In the genomic region with DNA sequence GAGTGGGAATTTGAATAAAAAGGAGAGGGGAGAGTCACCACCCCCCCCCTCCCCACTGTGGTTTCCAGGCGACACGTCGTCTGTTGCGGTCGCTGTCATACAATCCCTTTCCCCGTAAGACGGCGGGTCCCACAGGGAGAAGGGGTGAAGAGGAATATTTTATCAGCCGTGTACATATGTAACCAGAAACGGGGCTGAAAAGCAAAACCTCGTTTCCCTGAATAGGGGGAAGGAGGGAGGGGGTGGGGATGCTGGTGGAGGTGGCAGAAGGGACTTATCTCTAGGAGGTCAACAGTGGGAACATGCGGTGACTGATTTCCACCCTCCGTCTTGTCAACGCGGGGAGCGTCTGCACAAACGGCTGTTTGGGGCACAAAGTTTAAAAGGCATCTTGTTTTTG, we compare ENCODE assay signal across 15 cellular contexts.
"Had no signal": no experiment of that assay in that cellular context is flagged by ENCODE, and none has a peak within 500 bp of the region (broad histone marks: within the 10 kb centered on the region; RNA-seq: fewer than 3 reads in every experiment).

No MANE protein-coding gene starts in this region.

- H3K27ac ChIP-seq: cardiac muscle cell, esophagus squamous epithelium, neutrophil, tibial nerve had no signal

- H3K4me3 ChIP-seq: cardiac muscle cell, esophagus squamous epithelium, smooth muscle cell, tibial nerve had no signal

- H3K9me3 ChIP-seq: esophagus squamous epithelium, neutrophil had no signal

- DNase-seq: activated CD8-positive, alpha-beta memory T cell treated with anti-CD3 and anti-CD28 coated beads, Interleukin-2, amount 50 U/mL, for 48 hours; activated CD8-positive, alpha-beta T cell treated with anti-CD3 and anti-CD28 coated beads for 36 hours; activated naive CD4-positive, alpha-beta T cell treated with Interleukin-2 at 50 U/mL for 16 hours; activated naive CD8-positive, alpha-beta T cell treated with anti-CD3 and anti-CD28 coated beads, Interleukin-2, amount 50 U/mL, for 24 hours; esophagus squamous epithelium; foreskin fibroblast; left colon; naive B cell; posterior cingulate gyrus; right cardiac atrium had no signal

- H3K27me3 ChIP-seq: cardiac muscle cell, tibial nerve had no signal

- H3K4me1 ChIP-seq: esophagus squamous epithelium, tibial nerve had no signal

- ATAC-seq: activated CD8-positive, alpha-beta T cell treated with anti-CD3 and anti-CD28 coated beads for 36 hours; activated naive CD8-positive, alpha-beta T cell treated with anti-CD3 and anti-CD28 coated beads, Interleukin-2, amount 50 U/mL, for 24 hours; left colon; right cardiac atrium; stimulated activated effector memory CD8-positive, alpha-beta T cell treated with anti-CD3 and anti-CD28 coated beads, Interleukin-12 subunit alpha, Interleukin-12 subunit beta, amount 100 ng/mL, for 72 hours had no signal

- H3K36me3 ChIP-seq: cardiac muscle cell, esophagus squamous epithelium, neutrophil, tibial nerve had no signal
